ENCODE assay signal across 38 cellular contexts in genomic region chr6:32876603-32877002, GRCh38. TPM values are rescaled to one million over a fixed set of nuclear protein-coding genes. Genes with fewer than 3 reads are reported as not detected.
"Had no signal": no experiment of that assay in that cellular context is flagged by ENCODE, and none has a peak within 500 bp of the region (broad histone marks: within the 10 kb centered on the region; RNA-seq: fewer than 3 reads in every experiment).

No MANE protein-coding gene starts in this region.

- H3K36me3 Mint-ChIP-seq: brain had no signal

- H3K27ac Mint-ChIP-seq: activated B cell treated with CpG ODN at 0.5 μM for 24 hours; activated CD4-positive, alpha-beta memory T cell treated with anti-CD3 and anti-CD28 coated beads for 36 hours; activated CD4-positive, alpha-beta T cell treated with anti-CD3 and anti-CD28 coated beads, Interleukin-2, amount 10 ng/mL, durations not matched to agents 24 days and 14 days; activated CD8-positive, alpha-beta T cell treated with anti-CD3 and anti-CD28 coated beads for 36 hours; activated naive CD4-positive, alpha-beta T cell treated with anti-CD3 and anti-CD28 coated beads, Interleukin-2, amount 10 ng/mL, durations not matched to agents 7 days and 5 days; activated naive CD4-positive, alpha-beta T cell treated with anti-CD3 and anti-CD28 coated beads, Interleukin-2, amount 50 U/mL, for 24 hours; activated naive CD8-positive, alpha-beta T cell; activated naive CD8-positive, alpha-beta T cell treated with anti-CD3 and anti-CD28 coated beads, Interleukin-2, amount 10 ng/mL, durations not matched to agents 7 days and 5 days; activated naive CD8-positive, alpha-beta T cell treated with anti-CD3 and anti-CD28 coated beads, Interleukin-2, amount 50 U/mL, for 24 hours; activated T-cell treated with anti-CD3 and anti-CD28 coated beads, Interleukin-2, amount 50 U/mL, for 72 hours; activated T-helper 1 cell treated with anti-CD3 and anti-CD28 coated beads, Interleukin-12 subunit alpha, Interleukin-12 subunit beta, Interleukin-2, Interleukin-4 antibody, amounts not matched to agents 30 ng/mL and 10 ng/mL and 1 ng/mL, durations not matched to agents 14 hours and 24 hours and 36 hours; activated T-helper 2 cell treated with anti-CD3 and anti-CD28 coated beads, Interferon-gamma antibody, Interleukin-2, Interleukin-4, amounts not matched to agents 10 μg/mL and 5 μg/mL and 100 μg/mL, durations not matched to agents 14 hours and 24 hours and 36 hours; brain; T-helper 1 cell treated with Interleukin-12 subunit alpha and Interleukin-12 subunit beta and Interleukin-4 antibody, amounts not matched to agents 30 μg/mL and 1 μg/mL, for 36 hours; T-helper 2 cell treated with Interferon-gamma antibody and Interleukin-4, amounts not matched to agents 5 μg/mL and 100 μg/mL, for 36 hours had no signal

- H3K4me3 ChIP-seq: ascending aorta, cardiac muscle cell had no signal

- DNase-seq: activated B cell treated with CpG ODN at 0.5 μM for 24 hours; activated CD4-positive, alpha-beta memory T cell treated with anti-CD3 and anti-CD28 coated beads for 36 hours; activated CD4-positive, alpha-beta T cell treated with anti-CD3 and anti-CD28 coated beads, Interleukin-2, amount 10 ng/mL, durations not matched to agents 24 days and 14 days; activated CD4-positive, alpha-beta T cell treated with anti-CD3 and anti-CD28 coated beads, Interleukin-2, amount 50 U/mL, for 1 hour; activated CD4-positive, alpha-beta T cell treated with anti-CD3 and anti-CD28 coated beads, Interleukin-2, amount 50 U/mL, for 4 hours; activated CD4-positive, CD25-positive, alpha-beta regulatory T cell treated with anti-CD3 and anti-CD28 coated beads, Interleukin-2, amount 50 U/mL, for 72 hours; activated CD8-positive, alpha-beta memory T cell treated with anti-CD3 and anti-CD28 coated beads, Interleukin-2, amount 50 U/mL, for 4 hours; activated CD8-positive, alpha-beta T cell treated with anti-CD3 and anti-CD28 coated beads for 36 hours; activated effector memory CD4-positive, alpha-beta T cell treated with Interleukin-2 at 50 U/mL for 16 hours; activated gamma-delta T cell; activated naive CD4-positive, alpha-beta T cell treated with anti-CD3 and anti-CD28 coated beads, Interleukin-2, amount 10 ng/mL, durations not matched to agents 7 days and 5 days; activated naive CD4-positive, alpha-beta T cell treated with Interleukin-2 at 50 U/mL for 16 hours; activated naive CD8-positive, alpha-beta T cell treated with anti-CD3 and anti-CD28 coated beads, Interleukin-2, amount 10 ng/mL, durations not matched to agents 7 days and 5 days; activated naive CD8-positive, alpha-beta T cell treated with anti-CD3 and anti-CD28 coated beads, Interleukin-2, amount 50 U/mL, for 24 hours; activated T-cell treated with anti-CD3 and anti-CD28 coated beads for 4 hours; activated T-cell treated with anti-CD3 and anti-CD28 coated beads, Interleukin-2, amount 50 U/mL, for 1 hour; activated T-cell treated with anti-CD3 and anti-CD28 coated beads, Interleukin-2, amount 50 U/mL, for 4 hours; activated T-cell treated with anti-CD3 and anti-CD28 coated beads, Interleukin-2, amount 50 U/mL, for 72 hours; amygdala; anterior cingulate cortex; caudate nucleus; cerebellar nuclear complex; T-helper 1 cell; T-helper 2 cell; T-helper 9 cell had no signal

- H3K4me3 Mint-ChIP-seq: activated B cell treated with CpG ODN at 0.5 μM for 24 hours; activated CD4-positive, alpha-beta memory T cell treated with anti-CD3 and anti-CD28 coated beads for 36 hours; activated CD4-positive, alpha-beta T cell treated with anti-CD3 and anti-CD28 coated beads, Interleukin-2, amount 10 ng/mL, durations not matched to agents 24 days and 14 days; activated CD8-positive, alpha-beta T cell treated with anti-CD3 and anti-CD28 coated beads for 36 hours; activated naive CD4-positive, alpha-beta T cell treated with anti-CD3 and anti-CD28 coated beads, Interleukin-2, amount 10 ng/mL, durations not matched to agents 7 days and 5 days; activated naive CD4-positive, alpha-beta T cell treated with anti-CD3 and anti-CD28 coated beads, Interleukin-2, amount 50 U/mL, for 24 hours; activated naive CD8-positive, alpha-beta T cell; activated naive CD8-positive, alpha-beta T cell treated with anti-CD3 and anti-CD28 coated beads, Interleukin-2, amount 10 ng/mL, durations not matched to agents 7 days and 5 days; activated naive CD8-positive, alpha-beta T cell treated with anti-CD3 and anti-CD28 coated beads, Interleukin-2, amount 50 U/mL, for 24 hours; activated T-cell treated with anti-CD3 and anti-CD28 coated beads, Interleukin-2, amount 50 U/mL, for 4 hours; activated T-cell treated with anti-CD3 and anti-CD28 coated beads, Interleukin-2, amount 50 U/mL, for 72 hours; activated T-helper 1 cell treated with anti-CD3 and anti-CD28 coated beads, Interleukin-12 subunit alpha, Interleukin-12 subunit beta, Interleukin-2, Interleukin-4 antibody, amounts not matched to agents 30 ng/mL and 10 ng/mL and 1 ng/mL, durations not matched to agents 14 hours and 24 hours and 36 hours; brain; central memory CD8-positive, alpha-beta T cell; T-helper 1 cell treated with Interleukin-12 subunit alpha and Interleukin-12 subunit beta and Interleukin-4 antibody, amounts not matched to agents 30 μg/mL and 1 μg/mL, for 36 hours; T-helper 2 cell treated with Interferon-gamma antibody and Interleukin-4, amounts not matched to agents 5 μg/mL and 100 μg/mL, for 36 hours had no signal

- H3K9me3 Mint-ChIP-seq: activated CD4-positive, alpha-beta memory T cell treated with anti-CD3 and anti-CD28 coated beads for 36 hours; activated CD4-positive, alpha-beta T cell treated with anti-CD3 and anti-CD28 coated beads, Interleukin-2, amount 10 ng/mL, durations not matched to agents 24 days and 14 days; activated CD8-positive, alpha-beta T cell treated with anti-CD3 and anti-CD28 coated beads for 36 hours; activated naive CD4-positive, alpha-beta T cell treated with anti-CD3 and anti-CD28 coated beads, Interleukin-2, amount 10 ng/mL, durations not matched to agents 7 days and 5 days; activated naive CD4-positive, alpha-beta T cell treated with anti-CD3 and anti-CD28 coated beads, Interleukin-2, amount 50 U/mL, for 24 hours; activated naive CD8-positive, alpha-beta T cell treated with anti-CD3 and anti-CD28 coated beads, Interleukin-2, amount 50 U/mL, for 24 hours; activated T-cell treated with anti-CD3 and anti-CD28 coated beads, Interleukin-2, amount 50 U/mL, for 4 hours; activated T-cell treated with anti-CD3 and anti-CD28 coated beads, Interleukin-2, amount 50 U/mL, for 72 hours; activated T-helper 1 cell treated with anti-CD3 and anti-CD28 coated beads, Interleukin-12 subunit alpha, Interleukin-12 subunit beta, Interleukin-2, Interleukin-4 antibody, amounts not matched to agents 30 ng/mL and 10 ng/mL and 1 ng/mL, durations not matched to agents 14 hours and 24 hours and 36 hours; activated T-helper 2 cell treated with anti-CD3 and anti-CD28 coated beads, Interferon-gamma antibody, Interleukin-2, Interleukin-4, amounts not matched to agents 10 μg/mL and 5 μg/mL and 100 μg/mL, durations not matched to agents 14 hours and 24 hours and 36 hours; central memory CD8-positive, alpha-beta T cell; T-helper 1 cell treated with Interleukin-12 subunit alpha and Interleukin-12 subunit beta and Interleukin-4 antibody, amounts not matched to agents 30 μg/mL and 1 μg/mL, for 36 hours; T-helper 2 cell treated with Interferon-gamma antibody and Interleukin-4, amounts not matched to agents 5 μg/mL and 100 μg/mL, for 36 hours had no signal

- H3K36me3 ChIP-seq: ascending aorta, cardiac muscle cell had no signal

- ATAC-seq: activated CD8-positive, alpha-beta T cell treated with anti-CD3 and anti-CD28 coated beads for 36 hours; activated naive CD8-positive, alpha-beta T cell treated with anti-CD3 and anti-CD28 coated beads, Interleukin-2, amount 50 U/mL, for 24 hours; activated T-cell treated with anti-CD3 and anti-CD28 coated beads, Interleukin-2, amount 50 U/mL, for 4 hours; activated T-cell treated with anti-CD3 and anti-CD28 coated beads, Interleukin-2, amount 50 U/mL, for 72 hours had no signal

- H3K4me1 Mint-ChIP-seq: activated CD4-positive, alpha-beta T cell treated with anti-CD3 and anti-CD28 coated beads, Interleukin-2, amount 10 ng/mL, durations not matched to agents 24 days and 14 days; activated naive CD4-positive, alpha-beta T cell treated with anti-CD3 and anti-CD28 coated beads, Interleukin-2, amount 10 ng/mL, durations not matched to agents 7 days and 5 days; activated naive CD4-positive, alpha-beta T cell treated with anti-CD3 and anti-CD28 coated beads, Interleukin-2, amount 50 U/mL, for 24 hours; brain; central memory CD8-positive, alpha-beta T cell had no signal

- H3K27ac ChIP-seq: ascending aorta, cardiac muscle cell, VCaP had no signal

- H3K4me1 ChIP-seq: ascending aorta had no signal

- H3K9me3 ChIP-seq: ascending aorta had no signal

- H3K27me3 ChIP-seq: ascending aorta, cardiac muscle cell had no signal

- FAIRE-seq: bronchial epithelial cell, TTC549 had no signal

RNA-seq across cellular contexts. Expression of gene HLA-DOB, which starts 59.8 kb away (rescaled TPM):
- total RNA-seq: ascending aorta, cardiac muscle cell had no signal
